Comparison of ENCODE assay signal across 8 cellular contexts in the genomic region with DNA sequence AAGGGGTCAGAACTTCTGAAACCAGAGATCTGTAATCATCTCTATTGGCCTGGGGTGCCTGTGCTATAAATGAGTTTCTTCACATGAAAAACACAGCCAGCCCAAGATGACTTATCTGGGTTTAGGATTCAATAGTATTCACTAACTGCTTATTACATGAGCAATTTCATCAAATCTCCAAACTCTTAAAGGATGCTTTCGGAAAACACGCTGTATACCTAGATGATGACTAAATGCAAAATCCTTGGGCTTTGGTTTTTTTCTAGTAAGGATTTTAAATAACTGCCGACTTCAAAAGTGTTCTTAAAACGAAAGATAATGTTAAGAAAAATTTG. TPM values are rescaled to one million over a fixed set of nuclear protein-coding genes. Genes with fewer than 3 reads are reported as not detected.
A peak's percentile ranks its signal among the peaks of the same experiment; 100 is the strongest.
DNase-seq lines count a peak whose midpoint lies in the region; ATAC-seq and TF ChIP-seq lines count a peak whose summit lies in the region.

No MANE protein-coding gene starts in this region.

- CTCF ChIA-PET in activated CD8-positive, alpha-beta T cell treated with anti-CD3 and anti-CD28 coated beads, Interleukin-2, amount 10 ng/mL, durations not matched to agents 7 days and 5 days (lab: Charles Lee) = interaction anchor here (1.5 to 3.5 kb wide), 3 partner anchors 18 to 247 kb away, joined by 7 to 17 read pairs (median 7); partner anchors contain the start of genes CHCHD4, LSM3, TMEM43 and XPC

- H3K27ac ChIP-seq in substantia nigra (ENCODE audit: low read depth, low read length, poor library complexity, severe bottlenecking) = no peak overlapping the region

- no peak for ATAC-seq in activated CD8-positive, alpha-beta T cell treated with anti-CD3 and anti-CD28 coated beads, Interleukin-2, amount 10 ng/mL, durations not matched to agents 7 days and 5 days
- no peak for ATAC-seq in stimulated activated naive B cell treated with anti-CD40 and anti-IgM and Interleukin-4, amounts not matched to agents 10 μg/mL and 1 μg/mL and 100 μg/mL, for 72 hours (replicated peaks)
- ATAC-seq in HG03097 (IDR thresholded peaks at IDR 0.05; ENCODE audit: low FRiP score, unreplicated experiment) = no peak

- peak overlapping the region; percentile 84 for H3K4me3 Mint-ChIP-seq in HFFc6
- no peak overlapping the region for H3K4me3 Mint-ChIP-seq in activated CD8-positive, alpha-beta T cell treated with anti-CD3 and anti-CD28 coated beads, Interleukin-2, amount 10 ng/mL, durations not matched to agents 7 days and 5 days
- H3K4me3 Mint-ChIP-seq in stimulated activated naive B cell treated with anti-CD40 and anti-IgM and Interleukin-4, amounts not matched to agents 10 μg/mL and 1 μg/mL and 100 μg/mL, for 72 hours = no peak overlapping the region

- POLR2A ChIA-PET in activated CD8-positive, alpha-beta T cell treated with anti-CD3 and anti-CD28 coated beads, Interleukin-2, amount 10 ng/mL, durations not matched to agents 7 days and 5 days (lab: Charles Lee) = interaction anchor here (3.5 to 5.9 kb wide), 2 partner anchors 17 to 35 kb away, joined by 16 to 55 read pairs; partner anchors contain the start of genes CHCHD4, LSM3, TMEM43 and XPC

- DNase-seq in HFFc6 (peak; percentile 80), fibroblast of villous mesenchyme (ENCODE audit: low read depth) (peak; percentile 25), DMS153 (lab: John Stamatoyannopoulos, UW) (no peak), substantia nigra (lab: John Stamatoyannopoulos, UW) (no peak), NCI-H2196 (lab: John Stamatoyannopoulos, UW; ENCODE audit: unreplicated experiment) (no peak)
- DNase-seq in activated CD8-positive, alpha-beta T cell treated with anti-CD3 and anti-CD28 coated beads, Interleukin-2, amount 10 ng/mL, durations not matched to agents 7 days and 5 days = no peak
- no peak for DNase-seq in stimulated activated naive B cell treated with anti-CD40 and anti-IgM and Interleukin-4, amounts not matched to agents 10 μg/mL and 1 μg/mL and 100 μg/mL, for 72 hours

- peaks cover 6% of the 10 kb centered on the region for H3K27me3 Mint-ChIP-seq in HFFc6 (ENCODE audit: insufficient read depth)
- H3K27me3 Mint-ChIP-seq in activated CD8-positive, alpha-beta T cell treated with anti-CD3 and anti-CD28 coated beads, Interleukin-2, amount 10 ng/mL, durations not matched to agents 7 days and 5 days (ENCODE audit: low read depth) = no peaks in the 10 kb centered on the region
- H3K27me3 Mint-ChIP-seq in stimulated activated naive B cell treated with anti-CD40 and anti-IgM and Interleukin-4, amounts not matched to agents 10 μg/mL and 1 μg/mL and 100 μg/mL, for 72 hours = no peaks in the 10 kb centered on the region

- no peak overlapping the region for H3K4me3 ChIP-seq in fibroblast of villous mesenchyme (ENCODE audit: low read depth, low read length)

- peaks cover 72% of the 10 kb centered on the region for H3K4me1 Mint-ChIP-seq in HFFc6 (ENCODE audit: low read depth)
- peaks cover 36% of the 10 kb centered on the region for H3K4me1 Mint-ChIP-seq in activated CD8-positive, alpha-beta T cell treated with anti-CD3 and anti-CD28 coated beads, Interleukin-2, amount 10 ng/mL, durations not matched to agents 7 days and 5 days (ENCODE audit: low read depth)
- H3K4me1 Mint-ChIP-seq in stimulated activated naive B cell treated with anti-CD40 and anti-IgM and Interleukin-4, amounts not matched to agents 10 μg/mL and 1 μg/mL and 100 μg/mL, for 72 hours = peaks cover 17% of the 10 kb centered on the region in 2 donors

- no peaks in the 10 kb centered on the region for H3K9me3 Mint-ChIP-seq in HFFc6
- H3K9me3 Mint-ChIP-seq in activated CD8-positive, alpha-beta T cell treated with anti-CD3 and anti-CD28 coated beads, Interleukin-2, amount 10 ng/mL, durations not matched to agents 7 days and 5 days (ENCODE audit: insufficient read depth) = no peaks in the 10 kb centered on the region
- no peaks in the 10 kb centered on the region for H3K9me3 Mint-ChIP-seq in stimulated activated naive B cell treated with anti-CD40 and anti-IgM and Interleukin-4, amounts not matched to agents 10 μg/mL and 1 μg/mL and 100 μg/mL, for 72 hours

- H3K36me3 Mint-ChIP-seq in HFFc6 (ENCODE audit: low read depth) = peaks cover 45% of the 10 kb centered on the region
- H3K36me3 Mint-ChIP-seq in activated CD8-positive, alpha-beta T cell treated with anti-CD3 and anti-CD28 coated beads, Interleukin-2, amount 10 ng/mL, durations not matched to agents 7 days and 5 days (ENCODE audit: low read depth) = peaks cover 44% of the 10 kb centered on the region
- H3K36me3 Mint-ChIP-seq in stimulated activated naive B cell treated with anti-CD40 and anti-IgM and Interleukin-4, amounts not matched to agents 10 μg/mL and 1 μg/mL and 100 μg/mL, for 72 hours = peaks cover 36 to 58% of the 10 kb centered on the region in 2 donors

- no peak for TF ChIP-seq CTCF in HFFc6 (IDR thresholded peaks at IDR 0.05)
- no peak for TF ChIP-seq CTCF in fibroblast of villous mesenchyme (IDR thresholded peaks at IDR 0.05; ENCODE audit: insufficient read depth, low read depth, low read length)

- H3K27ac Mint-ChIP-seq in HFFc6 = peak overlapping the region; percentile 99
- H3K27ac Mint-ChIP-seq in activated CD8-positive, alpha-beta T cell treated with anti-CD3 and anti-CD28 coated beads, Interleukin-2, amount 10 ng/mL, durations not matched to agents 7 days and 5 days = peak overlapping the region; percentile 83
- peak overlapping the region; percentile 85 for H3K27ac Mint-ChIP-seq in stimulated activated naive B cell treated with anti-CD40 and anti-IgM and Interleukin-4, amounts not matched to agents 10 μg/mL and 1 μg/mL and 100 μg/mL, for 72 hours

RNA-seq across cellular contexts. Expression of gene TMEM43, which starts 18.4 kb away (rescaled TPM):
- total RNA-seq in HFFc6 (2021; fragmentation: NEBNext Ultra II Directional; extraction: Animal tissue kit (Norgen Biotek cat#: 25700)) = 10 to 100 TPM; 73.3 to 90.8 (median 80.7) TPM
- 10 to 100 TPM; 27.9 to 28.8 TPM for total RNA-seq in activated CD8-positive, alpha-beta T cell treated with anti-CD3 and anti-CD28 coated beads, Interleukin-2, amount 10 ng/mL, durations not matched to agents 7 days and 5 days
- 98.9 and 120 TPM in 2 replicates for total RNA-seq in fibroblast of villous mesenchyme

RNA-seq across cellular contexts. Expression of gene CHCHD4, which starts 18.6 kb away (rescaled TPM):
- 10 to 100 TPM in 3 of 6 experiments, 1 to 10 TPM in 3; 9.4 to 12.0 (median 10.1) TPM for total RNA-seq in HFFc6 (2021; fragmentation: NEBNext Ultra II Directional; extraction: Animal tissue kit (Norgen Biotek cat#: 25700))
- 10 to 100 TPM; 17.3 to 18.1 TPM for total RNA-seq in activated CD8-positive, alpha-beta T cell treated with anti-CD3 and anti-CD28 coated beads, Interleukin-2, amount 10 ng/mL, durations not matched to agents 7 days and 5 days
- total RNA-seq in fibroblast of villous mesenchyme = 7.4 and 10.8 TPM in 2 replicates

RNA-seq across cellular contexts. Expression of gene XPC, which starts 35.2 kb away (rescaled TPM):
- total RNA-seq in HFFc6 (2021; fragmentation: NEBNext Ultra II Directional; extraction: Animal tissue kit (Norgen Biotek cat#: 25700)) = 10 to 100 TPM; 38.7 to 40.3 (median 39.5) TPM
- total RNA-seq in activated CD8-positive, alpha-beta T cell treated with anti-CD3 and anti-CD28 coated beads, Interleukin-2, amount 10 ng/mL, durations not matched to agents 7 days and 5 days = 10 to 100 TPM; 29.4 to 31.6 TPM
- 33.5 and 54.4 TPM in 2 replicates for total RNA-seq in fibroblast of villous mesenchyme

RNA-seq across cellular contexts. Expression of gene LSM3, which starts 35.4 kb away (rescaled TPM):
- 10 to 100 TPM; 15.5 to 21.1 (median 18.7) TPM for total RNA-seq in HFFc6 (2021; fragmentation: NEBNext Ultra II Directional; extraction: Animal tissue kit (Norgen Biotek cat#: 25700))
- 10 to 100 TPM; 19.2 to 20.2 TPM for total RNA-seq in activated CD8-positive, alpha-beta T cell treated with anti-CD3 and anti-CD28 coated beads, Interleukin-2, amount 10 ng/mL, durations not matched to agents 7 days and 5 days
- total RNA-seq in fibroblast of villous mesenchyme = 5.5 and 7.3 TPM in 2 replicates

Comparison
In these comparisons a context has a peak if more than half of its experiments do, and no peak if none do; other contexts are left out.
1. DNase-seq: peak in HFFc6 (single experiment) and fibroblast of villous mesenchyme (single experiment); none in activated CD8-positive, alpha-beta T cell treated with anti-CD3 and anti-CD28 coated beads, Interleukin-2, amount 10 ng/mL, durations not matched to agents 7 days and 5 days (single experiment), stimulated activated naive B cell treated with anti-CD40 and anti-IgM and Interleukin-4, amounts not matched to agents 10 μg/mL and 1 μg/mL and 100 μg/mL, for 72 hours (single experiment), DMS153 (single experiment), substantia nigra (0 of 49) and NCI-H2196 (single experiment).
2. Peak in every context shown above with its lines, with median percentiles within 50 percentile points of each other: H3K27ac Mint-ChIP-seq.